Comparison of ENCODE assay signal across 8 cellular contexts in genomic region chr6:41073203-41073967, GRCh38. TPM values are rescaled to one million over a fixed set of nuclear protein-coding genes. Genes with fewer than 3 reads are reported as not detected.
DNase-seq lines count a peak whose midpoint lies in the region; ATAC-seq and TF ChIP-seq lines count a peak whose summit lies in the region.

No MANE protein-coding gene starts in this region.

- intact Hi-C loops in activated CD4-positive, alpha-beta T cell treated with anti-CD3 and anti-CD28 coated beads, Interleukin-2, amount 10 ng/mL, durations not matched to agents 24 days and 14 days (cut with micrococcal nuclease), result loop anchor here (2.0 to 10.0 kb wide), 7 partner anchors 109 to 1959 kb away; partner anchors contain the start of genes BYSL, KCNK5, MED20 and SAYSD1
- intact Hi-C loops in colonic mucosa (cut with DNase I), result no loop called here
- intact Hi-C loops in left lung (cut with DNase I), result no loop called here

- peak overlapping the region; percentile 97 for H3K4me3 Mint-ChIP-seq in activated CD4-positive, alpha-beta T cell treated with anti-CD3 and anti-CD28 coated beads, Interleukin-2, amount 10 ng/mL, durations not matched to agents 24 days and 14 days

- peak overlapping the region; percentile 89 for H3K4me3 ChIP-seq in AG09309 (ENCODE audit: control insufficient read depth, low read depth, low read length)
- H3K4me3 ChIP-seq in colonic mucosa, result peak overlapping the region; percentile 89
- peak overlapping the region; percentile 88 to 95 for H3K4me3 ChIP-seq in left lung

- no peaks in the 10 kb centered on the region for H3K27me3 ChIP-seq in colonic mucosa
- no peaks in the 10 kb centered on the region for H3K27me3 ChIP-seq in left lung

- in situ Hi-C loops in GM18951 (cut with MboI; ENCODE audit: low sequenced_read_pairs, unreplicated experiment), result no loop called here

- H3K27ac ChIP-seq in colonic mucosa, result peak overlapping the region; percentile 100
- peak overlapping the region; percentile 99 to 100 for H3K27ac ChIP-seq in left lung

- H3K27ac Mint-ChIP-seq in activated CD4-positive, alpha-beta T cell treated with anti-CD3 and anti-CD28 coated beads, Interleukin-2, amount 10 ng/mL, durations not matched to agents 24 days and 14 days, result peak overlapping the region; percentile 98

- H3K4me1 ChIP-seq in colonic mucosa (no peaks in the 10 kb centered on the region), left lung (peaks cover 11 to 54% of the 10 kb centered on the region in 2 donors)

- H3K36me3 ChIP-seq in colonic mucosa, result no peaks in the 10 kb centered on the region
- H3K36me3 ChIP-seq in left lung, result no peaks in the 10 kb centered on the region

- H3K27me3 Mint-ChIP-seq in activated CD4-positive, alpha-beta T cell treated with anti-CD3 and anti-CD28 coated beads, Interleukin-2, amount 10 ng/mL, durations not matched to agents 24 days and 14 days, result peaks cover 4% of the 10 kb centered on the region

- peaks cover 59% of the 10 kb centered on the region for H3K4me1 Mint-ChIP-seq in activated CD4-positive, alpha-beta T cell treated with anti-CD3 and anti-CD28 coated beads, Interleukin-2, amount 10 ng/mL, durations not matched to agents 24 days and 14 days

- no peak for DNase-seq in AG09309 (ENCODE audit: low read depth)
- peak; percentile 86 for DNase-seq in NCI-H510A treated with DMSO at 0.1 percent for 48 hours (lab: John Stamatoyannopoulos, UW)
- peak; percentile 96 for DNase-seq in activated CD4-positive, alpha-beta T cell treated with anti-CD3 and anti-CD28 coated beads, Interleukin-2, amount 10 ng/mL, durations not matched to agents 24 days and 14 days
- DNase-seq in colonic mucosa, result peak; percentile 91
- DNase-seq in left lung, result peak; percentile 90 to 95
- peak; percentile 81 to 86 for DNase-seq in stimulated activated CD4-positive, alpha-beta T cell treated with anti-CD3 and anti-CD28 coated beads, Interleukin-2, amount 100 ng/mL, for 24 hours

- peaks cover 44% of the 10 kb centered on the region for H3K36me3 Mint-ChIP-seq in activated CD4-positive, alpha-beta T cell treated with anti-CD3 and anti-CD28 coated beads, Interleukin-2, amount 10 ng/mL, durations not matched to agents 24 days and 14 days (ENCODE audit: low read depth)

- ATAC-seq in HG03280 (IDR thresholded peaks at IDR 0.05; ENCODE audit: unreplicated experiment), result peak; percentile 27
- peak; percentile 30 for ATAC-seq in left lung

- TF ChIP-seq CTCF in AG09309 (IDR thresholded peaks at IDR 0.05; ENCODE audit: control insufficient read depth, insufficient read depth, low read depth, low read length, missing control alignments) (peak; percentile 2), colonic mucosa (IDR thresholded peaks at IDR 0.05) (peak; percentile 17), left lung (IDR thresholded peaks at IDR 0.05) (peak in 1 of 2 donors; percentile 47)

- peak overlapping the region; percentile 95 to 100 for H3K9ac ChIP-seq in colonic mucosa (ENCODE audit: low read depth in 2 of 2, low read length in 2 of 2)

- H3K9me3 Mint-ChIP-seq in activated CD4-positive, alpha-beta T cell treated with anti-CD3 and anti-CD28 coated beads, Interleukin-2, amount 10 ng/mL, durations not matched to agents 24 days and 14 days, result no peaks in the 10 kb centered on the region

- TF ChIP-seq POLR2A in GM18951 (IDR thresholded peaks at IDR 0.05; ENCODE audit: extremely low read depth, insufficient read depth, insufficient read length), result peak; percentile 90

- H3K9me3 ChIP-seq in colonic mucosa, result no peaks in the 10 kb centered on the region
- H3K9me3 ChIP-seq in left lung, result no peaks in the 10 kb centered on the region

RNA-seq across cellular contexts. Expression of gene NFYA, which starts 0.6 kb away (rescaled TPM):
- 31.2 TPM in 2 replicates for total RNA-seq in activated CD4-positive, alpha-beta T cell treated with anti-CD3 and anti-CD28 coated beads, Interleukin-2, amount 10 ng/mL, durations not matched to agents 24 days and 14 days
- total RNA-seq in colonic mucosa, result 10 to 100 TPM; 21.2 to 24.5 TPM
- total RNA-seq in left lung, result 10 to 100 TPM; 16.4 to 20.3 TPM

RNA-seq across cellular contexts. Expression of gene OARD1, which starts 1.2 kb away (rescaled TPM):
- total RNA-seq in activated CD4-positive, alpha-beta T cell treated with anti-CD3 and anti-CD28 coated beads, Interleukin-2, amount 10 ng/mL, durations not matched to agents 24 days and 14 days, result 30.7 and 31.7 TPM in 2 replicates
- total RNA-seq in colonic mucosa (10 to 100 TPM; 25.0 to 34.2 TPM), left lung (10 to 100 TPM; 14.9 to 20.3 TPM)

RNA-seq across cellular contexts. Expression of gene APOBEC2, which starts 20.4 kb away (rescaled TPM):
- not detected in 2 replicates for total RNA-seq in activated CD4-positive, alpha-beta T cell treated with anti-CD3 and anti-CD28 coated beads, Interleukin-2, amount 10 ng/mL, durations not matched to agents 24 days and 14 days
- total RNA-seq in colonic mucosa, result under 1 TPM in 1 of 2 donors, not detected in 1; 0.22 TPM
- total RNA-seq in left lung, result under 1 TPM in 1 of 2 donors, not detected in 1; 0.29 TPM

RNA-seq across cellular contexts. Expression of gene TSPO2, which starts 31.1 kb away (rescaled TPM):
- total RNA-seq in activated CD4-positive, alpha-beta T cell treated with anti-CD3 and anti-CD28 coated beads, Interleukin-2, amount 10 ng/mL, durations not matched to agents 24 days and 14 days, result not detected in 2 replicates
- total RNA-seq in colonic mucosa (not detected), left lung (not detected)

RNA-seq across cellular contexts. Expression of gene UNC5CL, which starts 34.4 kb away (rescaled TPM):
- total RNA-seq in activated CD4-positive, alpha-beta T cell treated with anti-CD3 and anti-CD28 coated beads, Interleukin-2, amount 10 ng/mL, durations not matched to agents 24 days and 14 days, result 0.88 and 1.2 TPM in 2 replicates
- total RNA-seq in colonic mucosa, result 1 to 10 TPM; 4.1 to 4.2 TPM
- total RNA-seq in left lung, result 1 to 10 TPM; 2.3 to 3.1 TPM
